In the genomic region with DNA sequence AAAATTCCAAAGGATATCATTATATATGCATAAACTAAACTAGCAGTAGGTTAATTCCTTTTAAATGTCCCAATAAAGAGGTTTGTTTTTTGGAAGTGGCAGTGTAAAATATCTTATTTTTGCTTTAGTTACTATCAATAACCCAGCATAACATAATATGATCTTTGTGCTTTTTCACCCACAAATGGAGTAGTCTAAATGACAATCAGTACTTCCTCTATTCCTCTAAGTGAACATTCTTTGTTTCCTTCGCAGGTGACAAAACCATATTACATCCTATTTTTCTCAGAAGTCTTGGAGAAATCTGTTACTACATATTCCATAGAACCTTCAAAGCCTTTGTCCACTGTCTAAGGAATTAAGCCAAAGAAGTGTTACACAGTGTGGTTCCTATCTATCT, we compare ENCODE assay signal across 1 cellular context.
TF ChIP-seq lines count a peak whose summit lies in the region.

No MANE protein-coding gene starts in this region.

TF ChIP-seq in HepG2, 621 proteins besides CTCF, POLR2A, EP300 and RAD21 (continued from another document):
- TF ChIP-seq ZKSCAN1 (IDR thresholded peaks at IDR 0.05; ENCODE audit: low read length): no peak
- TF ChIP-seq TCF7L2 (IDR thresholded peaks at IDR 0.05; ENCODE audit: low read depth, low read length): no peak
- no peak for TF ChIP-seq CBX1 (IDR thresholded peaks at IDR 0.05; ENCODE audit: low read depth)
- no peak for TF ChIP-seq HNRNPK (IDR thresholded peaks at IDR 0.05; ENCODE audit: low read depth, low read length, poor library complexity, severe bottlenecking)
- TF ChIP-seq HNRNPH1 (optimal IDR thresholded peaks at IDR 0.05; ENCODE audit: low read depth, low read length): no peak
- TF ChIP-seq ATF7 (IDR thresholded peaks at IDR 0.05): no peak
- TF ChIP-seq ATF7 (CRISPR knock-in tag; IDR thresholded peaks at IDR 0.05): no peak
- no peak for TF ChIP-seq KLF11 (CRISPR knock-in tag; IDR thresholded peaks at IDR 0.05)
- TF ChIP-seq ZBTB7B (CRISPR knock-in tag; IDR thresholded peaks at IDR 0.05): no peak
